ENCODE assay signal across 22 cellular contexts in the genomic region with DNA sequence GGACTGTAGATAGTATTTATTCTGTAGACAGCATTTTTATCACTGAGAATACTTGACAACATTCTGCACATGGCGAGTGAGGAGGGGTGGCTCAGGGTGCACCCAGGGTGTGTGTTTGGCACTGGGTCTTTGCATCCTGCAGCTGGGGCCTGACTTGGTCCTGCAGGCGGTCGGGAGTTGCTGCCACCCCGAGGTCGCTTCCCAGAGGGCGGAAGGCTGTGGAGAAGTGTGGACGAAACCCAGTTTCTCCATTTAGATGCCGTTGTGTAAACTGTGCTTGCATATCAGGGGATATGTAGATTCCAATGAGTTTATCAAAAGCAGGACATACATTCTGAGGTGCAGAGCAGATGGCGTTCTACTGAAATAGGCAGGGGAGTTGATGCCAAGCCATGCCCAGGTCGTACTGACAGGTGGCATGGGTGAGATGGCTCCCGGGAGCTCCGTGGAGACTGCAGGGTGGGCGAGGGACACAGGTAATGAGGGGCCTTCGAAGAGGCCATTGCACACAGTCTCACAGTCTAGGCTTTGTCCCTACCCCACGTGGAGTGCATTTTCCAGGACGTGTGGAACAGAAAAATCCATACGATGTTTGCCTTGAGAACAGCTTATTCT.
"Had no signal": no experiment of that assay in that cellular context is flagged by ENCODE, and none has a peak within 500 bp of the region (broad histone marks: within the 10 kb centered on the region; RNA-seq: fewer than 3 reads in every experiment).

No MANE protein-coding gene starts in this region.

- H3K4me1 ChIP-seq: esophagus muscularis mucosa, gastrocnemius medialis, heart right ventricle, neural progenitor cell, parathyroid adenoma, tibial artery, upper lobe of right lung had no signal

- H3K27ac Mint-ChIP-seq: neural progenitor cell; stimulated activated effector memory CD8-positive, alpha-beta T cell treated with anti-CD3 and anti-CD28 coated beads, Interleukin-12 subunit alpha, Interleukin-12 subunit beta, amount 100 ng/mL, for 72 hours had no signal

- H3K4me2 ChIP-seq: neural progenitor cell, smooth muscle cell had no signal

- H3K4me1 Mint-ChIP-seq: neural progenitor cell had no signal

- DNase-seq: effector memory CD4-positive, alpha-beta T cell; gastrocnemius medialis; heart right ventricle; hypothalamus; kidney glomerular epithelial cell; mammary epithelial cell; naive thymus-derived CD8-positive, alpha-beta T cell; occipital lobe; stimulated activated CD4-positive, alpha-beta T cell treated with anti-CD3 and anti-CD28 coated beads, Interleukin-4, amount 100 ng/mL, for 1 hour; stimulated activated CD8-positive, alpha-beta memory T cell treated with anti-CD3 and anti-CD28 coated beads, Interleukin-4, amount 100 ng/mL, for 48 hours; stimulated activated naive CD8-positive, alpha-beta T cell treated with anti-CD3 and anti-CD28 coated beads, Interleukin-15, Interleukin-2, amounts not matched to agents 100 U/mL and 50 U/mL, for 24 hours; tibial artery; upper lobe of right lung had no signal

- H3K27me3 Mint-ChIP-seq: naive thymus-derived CD8-positive, alpha-beta T cell had no signal

- FAIRE-seq: islet of Langerhans had no signal

- H2AFZ ChIP-seq: neural progenitor cell, parathyroid adenoma had no signal

- H3K9me3 Mint-ChIP-seq: stimulated activated effector memory CD8-positive, alpha-beta T cell treated with anti-CD3 and anti-CD28 coated beads, Interleukin-12 subunit alpha, Interleukin-12 subunit beta, amount 100 ng/mL, for 72 hours had no signal

- H3K79me2 ChIP-seq: parathyroid adenoma had no signal

- H3K4me3 ChIP-seq: esophagus muscularis mucosa, gastrocnemius medialis, heart right ventricle, mucosa of descending colon, neural progenitor cell, smooth muscle cell, tibial artery, upper lobe of right lung, vagina had no signal

- H3K4me3 Mint-ChIP-seq: naive thymus-derived CD8-positive, alpha-beta T cell; stimulated activated effector memory CD8-positive, alpha-beta T cell treated with anti-CD3 and anti-CD28 coated beads, Interleukin-12 subunit alpha, Interleukin-12 subunit beta, amount 100 ng/mL, for 72 hours had no signal

- H3K9ac ChIP-seq: neural progenitor cell, parathyroid adenoma had no signal

- H3K9me3 ChIP-seq: esophagus muscularis mucosa, gastrocnemius medialis, heart right ventricle, mucosa of descending colon, tibial artery, upper lobe of right lung, vagina had no signal

- ATAC-seq: gastrocnemius medialis; heart right ventricle; mucosa of descending colon; naive thymus-derived CD8-positive, alpha-beta T cell; stimulated activated effector memory CD8-positive, alpha-beta T cell treated with anti-CD3 and anti-CD28 coated beads, Interleukin-12 subunit alpha, Interleukin-12 subunit beta, amount 100 ng/mL, for 72 hours; stimulated activated naive CD8-positive, alpha-beta T cell treated with anti-CD3 and anti-CD28 coated beads, Interleukin-15, Interleukin-2, amounts not matched to agents 100 U/mL and 50 U/mL, for 24 hours; upper lobe of right lung had no signal

- H3K27ac ChIP-seq: epithelial cell of prostate, esophagus muscularis mucosa, gastrocnemius medialis, heart right ventricle, neural progenitor cell, parathyroid adenoma, tibial artery, upper lobe of right lung, vagina had no signal

- H3K27me3 ChIP-seq: upper lobe of right lung, vagina had no signal

- H3K36me3 Mint-ChIP-seq: stimulated activated effector memory CD8-positive, alpha-beta T cell treated with anti-CD3 and anti-CD28 coated beads, Interleukin-12 subunit alpha, Interleukin-12 subunit beta, amount 100 ng/mL, for 72 hours had no signal

- H3K36me3 ChIP-seq: esophagus muscularis mucosa, gastrocnemius medialis, heart right ventricle, neural progenitor cell, tibial artery, upper lobe of right lung, vagina had no signal
